In the genomic region with DNA sequence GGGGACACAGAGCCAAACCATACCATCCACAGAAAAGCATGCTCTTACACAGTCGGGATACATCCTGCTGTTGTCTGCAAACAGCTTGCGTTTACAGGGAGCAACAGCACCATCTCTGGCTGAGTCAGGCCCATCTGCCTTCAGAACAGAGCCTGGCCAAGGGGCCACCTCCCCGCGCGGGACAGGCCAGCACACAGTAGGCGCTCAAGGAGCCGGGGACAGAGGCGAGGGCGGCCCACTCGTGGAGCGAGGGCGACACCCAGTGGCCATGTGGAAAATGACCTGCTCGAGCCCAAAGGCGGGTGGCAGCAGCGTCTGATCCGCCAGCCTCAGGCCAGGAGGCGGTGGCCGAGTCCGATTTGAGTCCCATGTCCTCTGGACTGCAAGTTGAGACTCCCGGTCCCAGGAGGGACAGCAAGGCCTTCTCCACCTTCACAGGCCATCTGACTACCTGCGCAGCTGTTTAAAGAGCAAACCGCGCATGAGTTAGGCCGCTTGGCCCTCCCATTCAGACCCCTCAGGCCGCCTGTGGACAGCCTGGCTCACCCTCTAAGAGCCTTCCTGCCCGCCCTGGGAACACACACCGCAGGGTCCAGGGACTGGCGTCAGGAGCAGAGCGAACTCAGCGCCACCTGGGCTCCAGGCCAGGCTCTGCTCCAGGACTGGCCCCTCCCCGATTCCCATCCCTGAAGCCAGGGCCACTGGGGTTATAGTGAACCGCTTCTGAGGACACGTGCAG, we compare ENCODE assay signal across 8 cellular contexts. TPM values are rescaled to one million over a fixed set of nuclear protein-coding genes. Genes with fewer than 3 reads are reported as not detected.
A peak's percentile ranks its signal among the peaks of the same experiment; 100 is the strongest.
DNase-seq lines count a peak whose midpoint lies in the region; ATAC-seq, FAIRE-seq and TF ChIP-seq lines count a peak whose summit lies in the region.

No MANE protein-coding gene starts in this region.

- H3K27ac Mint-ChIP-seq in activated CD4-positive, alpha-beta T cell treated with anti-CD3 and anti-CD28 coated beads for 36 hours: no peak overlapping the region
- H3K27ac Mint-ChIP-seq in chondrocyte (ENCODE audit: unreplicated experiment): no peak overlapping the region

- H3F3A ChIP-seq in MM.1S (ENCODE audit: insufficient read depth, low read length): no peaks in the 10 kb centered on the region

- H3K9ac ChIP-seq in MM.1S (ENCODE audit: low read length): no peak overlapping the region

- H3K36me3 ChIP-seq in MM.1S (replicated peaks; ENCODE audit: insufficient read depth, low read length): no peaks in the 10 kb centered on the region

- H3K27me3 Mint-ChIP-seq in activated CD4-positive, alpha-beta T cell treated with anti-CD3 and anti-CD28 coated beads for 36 hours: peaks cover 2% of the 10 kb centered on the region
- H3K27me3 Mint-ChIP-seq in chondrocyte (ENCODE audit: low read depth): no peaks in the 10 kb centered on the region

- intact Hi-C loops in activated CD4-positive, alpha-beta T cell treated with anti-CD3 and anti-CD28 coated beads for 36 hours (cut with DNase I, micrococcal nuclease): loop anchor here (1.0 to 5.0 kb wide), 10 partner anchors 96 to 1475 kb away; a partner anchor contains a TSS

- H3K4me3 Mint-ChIP-seq in activated CD4-positive, alpha-beta T cell treated with anti-CD3 and anti-CD28 coated beads for 36 hours: no peak overlapping the region
- H3K4me3 Mint-ChIP-seq in chondrocyte (ENCODE audit: unreplicated experiment): peak overlapping the region; percentile 12

- no peaks in the 10 kb centered on the region for H3K9me3 Mint-ChIP-seq in activated CD4-positive, alpha-beta T cell treated with anti-CD3 and anti-CD28 coated beads for 36 hours (ENCODE audit: low read depth)
- H3K9me3 Mint-ChIP-seq in chondrocyte (ENCODE audit: low read depth): no peaks in the 10 kb centered on the region

- TF ChIP-seq POLR2A in GM12891 (IDR thresholded peaks at IDR 0.05; ENCODE audit: low read depth, low read length): no peak

- POLR2A ChIA-PET in activated CD4-positive, alpha-beta T cell treated with anti-CD3 and anti-CD28 coated beads for 36 hours (lab: Charles Lee): no interaction called here

- H3K27me3 ChIP-seq in MM.1S (replicated peaks; ENCODE audit: insufficient read depth, low read length): no peaks in the 10 kb centered on the region

- no peak overlapping the region for H3K27ac ChIP-seq in MM.1S (ENCODE audit: low read length)

- H3K79me2 ChIP-seq in MM.1S (ENCODE audit: low read length): no peaks in the 10 kb centered on the region

- DNase-seq in GM12891 (ENCODE audit: insufficient read length, low spot score) (peak; percentile 80), HCEC 1CT (peak; percentile 54), MM.1S (peak; percentile 61), chondrocyte (ENCODE audit: low spot score) (no peak), kidney tubule cell (ENCODE audit: low spot score) (peak; percentile 61)
- DNase-seq in activated CD4-positive, alpha-beta T cell treated with anti-CD3 and anti-CD28 coated beads for 36 hours: peak; percentile 81
- peak; percentile 74 to 75 for DNase-seq in stimulated activated CD4-positive, alpha-beta T cell treated with anti-CD3 and anti-CD28 coated beads, Interleukin-2, amount 100 ng/mL, for 24 hours

- CTCF ChIA-PET in activated CD4-positive, alpha-beta T cell treated with anti-CD3 and anti-CD28 coated beads for 36 hours (lab: Charles Lee): interaction anchor here (0.6 to 1.9 kb wide), 5 partner anchors 45 to 1342 kb away, joined by 3 to 4 read pairs (median 3); no protein-coding TSS in a partner anchor

- H3K4me2 ChIP-seq in MM.1S (ENCODE audit: low read depth, low read length): peak overlapping the region; percentile 32

- no peaks in the 10 kb centered on the region for H3K9me2 ChIP-seq in MM.1S (replicated peaks; ENCODE audit: insufficient read depth, low read length)

- H3K36me3 Mint-ChIP-seq in activated CD4-positive, alpha-beta T cell treated with anti-CD3 and anti-CD28 coated beads for 36 hours (ENCODE audit: low read depth): no peaks in the 10 kb centered on the region
- peaks cover 1% of the 10 kb centered on the region for H3K36me3 Mint-ChIP-seq in chondrocyte (ENCODE audit: low read depth)

- no peaks in the 10 kb centered on the region for H3K4me1 ChIP-seq in MM.1S (ENCODE audit: low read length)

- peaks cover 8% of the 10 kb centered on the region for H3K4me1 Mint-ChIP-seq in activated CD4-positive, alpha-beta T cell treated with anti-CD3 and anti-CD28 coated beads for 36 hours
- peaks cover 35% of the 10 kb centered on the region for H3K4me1 Mint-ChIP-seq in chondrocyte (ENCODE audit: low read depth)

- TF ChIP-seq CTCF in MM.1S (IDR thresholded peaks at IDR 0.05; ENCODE audit: low read length) (peak; percentile 92), chondrocyte (IDR thresholded peaks at IDR 0.05) (peak; percentile 99)

- no peak overlapping the region for H3K4me3 ChIP-seq in MM.1S (ENCODE audit: low read length)

- peak; percentile 84 for ATAC-seq in activated CD4-positive, alpha-beta T cell treated with anti-CD3 and anti-CD28 coated beads for 36 hours
- no peak for ATAC-seq in HG03457 (IDR thresholded peaks at IDR 0.05; ENCODE audit: unreplicated experiment)

- H4K20me1 ChIP-seq in MM.1S (ENCODE audit: insufficient read depth, low read length): no peaks in the 10 kb centered on the region

- no peaks in the 10 kb centered on the region for H3K9me3 ChIP-seq in MM.1S (replicated peaks; ENCODE audit: insufficient read depth, low read length)

- FAIRE-seq in GM12891 (lab: Jason Lieb, UNC): peak; percentile 92

- peak overlapping the region; percentile 13; the same call in 1 of the 2 replicates for H2AFZ ChIP-seq in MM.1S (ENCODE audit: low read length)

TF ChIP-seq in GM12891, 5 proteins besides CTCF, POLR2A, EP300 and RAD21:
- TF ChIP-seq PAX5 (IDR thresholded peaks at IDR 0.05; ENCODE audit: insufficient read depth, low read length, severe bottlenecking) (no peak), TAF1 (IDR thresholded peaks at IDR 0.05; ENCODE audit: low read depth, low read length) (no peak), POLR2AphosphoS5 (IDR thresholded peaks at IDR 0.05; ENCODE audit: low read depth, low read length) (no peak)

RNA-seq across cellular contexts. Expression of a gene that starts 38.3 kb away (rescaled TPM):
- polyA plus RNA-seq in GM12891 (2012; ENCODE audit: low read depth, missing spikeins): 13.6 TPM
- total RNA-seq in activated CD4-positive, alpha-beta T cell treated with anti-CD3 and anti-CD28 coated beads for 36 hours: 10 to 100 TPM in 1 of 2 experiments, 1 to 10 TPM in 1; 8.8 to 15.7 TPM
- total RNA-seq in chondrocyte: 5.8 to 8.0 TPM (median 6.7 TPM) in 3 replicates
